In the genomic region with DNA sequence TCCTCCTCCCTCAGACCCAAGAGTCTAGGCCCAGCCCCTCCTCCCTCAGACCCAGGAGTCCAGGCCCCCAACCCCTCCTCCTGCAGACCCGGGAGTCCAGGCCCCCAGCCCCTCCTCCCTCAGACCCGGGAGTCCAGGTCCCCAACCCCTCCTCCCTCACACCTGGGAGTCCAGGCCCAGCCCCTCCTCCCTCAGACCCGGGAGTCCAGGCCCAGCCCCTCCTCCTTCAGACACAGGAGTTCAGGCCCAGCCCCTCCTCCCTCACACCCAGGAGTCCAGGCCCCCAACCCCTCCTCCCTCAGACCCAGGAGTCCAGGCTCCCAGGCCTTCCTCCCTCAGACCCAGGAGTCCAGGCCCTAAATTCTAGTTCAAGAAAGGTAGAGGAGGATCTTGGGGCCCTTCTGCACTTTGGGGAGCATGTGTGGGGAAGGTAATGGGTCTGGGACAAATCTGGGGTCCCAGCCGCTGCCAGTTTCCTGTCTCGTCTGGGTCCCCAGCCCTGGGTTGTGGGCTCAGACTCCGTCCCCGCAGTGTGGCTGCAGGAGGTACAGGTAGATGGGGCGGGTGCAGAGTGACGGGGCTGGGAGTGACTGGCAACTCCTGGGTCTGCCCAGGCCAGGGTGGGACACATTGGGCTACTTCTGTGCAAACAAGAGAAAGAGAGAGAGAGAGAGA, we compare ENCODE assay signal across 19 cellular contexts. TPM values are rescaled to one million over a fixed set of nuclear protein-coding genes. Genes with fewer than 3 reads are reported as not detected.
DNase-seq lines count a peak whose midpoint lies in the region; ATAC-seq, FAIRE-seq and TF ChIP-seq lines count a peak whose summit lies in the region.
"Had no signal": no experiment of that assay in that cellular context is flagged by ENCODE, and none has a peak within 500 bp of the region (broad histone marks: within the 10 kb centered on the region; RNA-seq: fewer than 3 reads in every experiment).

No MANE protein-coding gene starts in this region.

- no peaks in the 10 kb centered on the region for H3K9me3 Mint-ChIP-seq in WTC11
- H3K9me3 Mint-ChIP-seq: activated T-cell treated with anti-CD3 and anti-CD28 coated beads, Interleukin-2, amount 50 U/mL, for 24 hours; effector memory CD8-positive, alpha-beta T cell; immature natural killer cell had no signal

- no peak for FAIRE-seq in HepG2 (lab: Jason Lieb, UNC)

- WGBS in HepG2 (ENCODE audit: low lambda C conversion rate), result 4% methylated on average over 8 of the region's 9 CpGs
- 50% methylated on average over 7 of the region's 9 CpGs for WGBS in right lobe of liver (ENCODE audit: insufficient coverage, low coverage, low lambda C conversion rate, missing lambda C conversion rate)
- WGBS in mesodermal cell (ENCODE audit: insufficient coverage in 2 of 2), 2 experiments, result 36 to 39% methylated on average over 6 to 8 of the region's 9 CpGs

- DNase-seq in HepG2 (ENCODE audit: low spot score) (no peak), right lobe of liver (no peak), WTC11 (ENCODE audit: low spot score) (no peak), substantia nigra (lab: John Stamatoyannopoulos, UW) (no peak), OCI-LY7 (ENCODE audit: low spot score) (no peak)
- DNase-seq: activated CD4-positive, alpha-beta T cell treated with anti-CD3 and anti-CD28 coated beads for 4 hours; activated T-cell treated with anti-CD3 and anti-CD28 coated beads, Interleukin-2, amount 50 U/mL, for 24 hours; caudate nucleus; effector memory CD8-positive, alpha-beta T cell; GF-D8; immature natural killer cell; NCI-H774; T-helper 9 cell had no signal

- 0 out of 2 replicates have a peak overlapping the region, but pooled peaks have one; percentile 8 for H3K27ac Mint-ChIP-seq in WTC11
- H3K27ac Mint-ChIP-seq: activated T-cell treated with anti-CD3 and anti-CD28 coated beads, Interleukin-2, amount 50 U/mL, for 24 hours; effector memory CD8-positive, alpha-beta T cell; immature natural killer cell had no signal

- H3K27me3 ChIP-seq in HepG2 (ENCODE audit: control insufficient read depth in 1 of 2, insufficient read depth in 2 of 2, low read length in 2 of 2), result peaks cover 7 to 38% of the 10 kb centered on the region in 2 experiments; a peak in 4 of 5 replicates
- peaks cover 0 to 23% of the 10 kb centered on the region in 2 donors for H3K27me3 ChIP-seq in right lobe of liver

- H3K27ac ChIP-seq in HepG2 (ENCODE audit: extremely low read length, insufficient read depth, low read length), result no peak overlapping the region
- no peak overlapping the region for H3K27ac ChIP-seq in right lobe of liver
- H3K27ac ChIP-seq in mesodermal cell (ENCODE audit: low read depth, low read length, severe bottlenecking), result peak overlapping the region; percentile 88
- no peak overlapping the region for H3K27ac ChIP-seq in substantia nigra (ENCODE audit: low read depth, low read length, poor library complexity, severe bottlenecking)
- no peak overlapping the region for H3K27ac ChIP-seq in OCI-LY7 (ENCODE audit: low read depth, low read length, poor library complexity, severe bottlenecking)
- H3K27ac ChIP-seq: parathyroid adenoma had no signal

- no peak for TF ChIP-seq RAD21 in HepG2 (CRISPR knock-in tag; IDR thresholded peaks at IDR 0.05)

- H3K36me3 ChIP-seq in HepG2 (replicated peaks in 1 of 2; ENCODE audit: control insufficient read depth in 1 of 2, insufficient read depth in 2 of 2, low read length in 2 of 2) (no peaks in the 10 kb centered on the region), right lobe of liver (no peaks in the 10 kb centered on the region), mesodermal cell (ENCODE audit: control insufficient read depth, insufficient read depth, low read length) (no peaks in the 10 kb centered on the region), OCI-LY7 (ENCODE audit: insufficient read depth, low read length) (no peaks in the 10 kb centered on the region)

- no peak for TF ChIP-seq EP300 in HepG2 (IDR thresholded peaks at IDR 0.05; ENCODE audit: low read depth in 2 of 2, low read length in 2 of 2)
- TF ChIP-seq EP300 in HepG2 (CRISPR knock-in tag; IDR thresholded peaks at IDR 0.05; ENCODE audit: borderline replicate concordance), result no peak

- H3K4me2 ChIP-seq in HepG2 (ENCODE audit: low read depth, low read length), result peak overlapping the region; percentile 87
- H3K4me2 ChIP-seq in OCI-LY7 (ENCODE audit: low read length), result no peak overlapping the region

- TF ChIP-seq CTCF in HepG2 (CRISPR knock-in tag; IDR thresholded peaks at IDR 0.05) (no peak), right lobe of liver (IDR thresholded peaks at IDR 0.05) (no peak), WTC11 (IDR thresholded peaks at IDR 0.05) (no peak), OCI-LY7 (conservative IDR thresholded peaks at IDR 0.05; ENCODE audit: low read length) (no peak)

- BruUV-seq in HepG2 (replicated peaks; lab: Mats Ljungman, UMichigan), result no TSS peak
- no TSS peak for BruUV-seq in OCI-LY7 (replicated peaks; lab: Mats Ljungman, UMichigan)

- H3K27me3 Mint-ChIP-seq in WTC11 (ENCODE audit: low read depth), result peaks cover 65% of the 10 kb centered on the region

- H3K9me3 ChIP-seq in HepG2 (ENCODE audit: low read length) (no peaks in the 10 kb centered on the region), right lobe of liver (no peaks in the 10 kb centered on the region), mesodermal cell (ENCODE audit: control insufficient read depth, low read length) (no peaks in the 10 kb centered on the region), OCI-LY7 (ENCODE audit: low read length) (no peaks in the 10 kb centered on the region)

- no peaks in the 10 kb centered on the region for H4K20me1 ChIP-seq in HepG2 (ENCODE audit: insufficient read depth, low read length)
- no peaks in the 10 kb centered on the region for H4K20me1 ChIP-seq in OCI-LY7 (ENCODE audit: insufficient read depth, low read length)

- H3K9me2 ChIP-seq in OCI-LY7 (ENCODE audit: insufficient read depth, low read length), result no peaks in the 10 kb centered on the region

- H3K79me2 ChIP-seq in HepG2 (ENCODE audit: insufficient read depth, low read length) (no peaks in the 10 kb centered on the region), OCI-LY7 (ENCODE audit: insufficient read depth, low read depth, low read length) (no peaks in the 10 kb centered on the region)
- H3K79me2 ChIP-seq: parathyroid adenoma had no signal

- H3K4me1 Mint-ChIP-seq in WTC11, result peaks cover 43% of the 10 kb centered on the region

- H3K36me3 Mint-ChIP-seq in WTC11, result no peaks in the 10 kb centered on the region
- H3K36me3 Mint-ChIP-seq: immature natural killer cell had no signal

- peak overlapping the region; percentile 57 for H3K4me3 Mint-ChIP-seq in WTC11
- H3K4me3 Mint-ChIP-seq: activated T-cell treated with anti-CD3 and anti-CD28 coated beads, Interleukin-2, amount 50 U/mL, for 24 hours; effector memory CD8-positive, alpha-beta T cell; immature natural killer cell had no signal

- H3K4me1 ChIP-seq in HepG2 (ENCODE audit: insufficient read depth, low read length) (peaks cover 82% of the 10 kb centered on the region), right lobe of liver (no peaks in the 10 kb centered on the region), mesodermal cell (ENCODE audit: control insufficient read depth, insufficient read depth, low read length, poor library complexity, severe bottlenecking) (peaks cover 56% of the 10 kb centered on the region), OCI-LY7 (ENCODE audit: insufficient read depth, low read length, poor library complexity, severe bottlenecking) (no peaks in the 10 kb centered on the region)
- H3K4me1 ChIP-seq: parathyroid adenoma had no signal

- POLR2A ChIA-PET in HepG2 (lab: Yijun Ruan, JAX) (interaction anchor here (0.6 to 1.0 kb wide), 4 partner anchors 11 to 88 kb away, joined by 3 to 4 read pairs (median 3); partner anchors contain the start of genes ISOC2 and KMT5C), WTC11 (lab: Charles Lee) (interaction anchor here (1.2 kb wide), 1 partner anchor 11 kb away, joined by 3 read pairs; the partner anchor contains the start of gene TMEM238), OCI-LY7 (lab: Charles Lee) (no interaction called here)

- peak; percentile 21; the same call in 2 of the 3 replicates for ATAC-seq in HepG2
- ATAC-seq in right lobe of liver, result no peak
- ATAC-seq in WTC11, result no peak
- no peak for ATAC-seq in HG03039 (IDR thresholded peaks at IDR 0.05; ENCODE audit: unreplicated experiment)
- ATAC-seq in GM18502 (IDR thresholded peaks at IDR 0.05; ENCODE audit: poor library complexity, unreplicated experiment), result no peak
- ATAC-seq: Right ventricle myocardium inferior had no signal

- H3K9ac ChIP-seq in HepG2 (ENCODE audit: insufficient read depth, low read depth, low read length), result peak overlapping the region; percentile 51; the same call in 1 of the 2 replicates
- H3K9ac ChIP-seq: parathyroid adenoma had no signal

- in situ Hi-C loops in HepG2 (cut with HindIII; ENCODE audit: extremely low pct_ligation_motif_present, low pct_unique_long_range_greater_than_20kb), result no loop called here

- CTCF ChIA-PET in HepG2 (lab: Yijun Ruan, JAX; ENCODE audit: low intra/inter-chr PET ratio, low total read pairs) (no interaction called here), WTC11 (lab: Charles Lee) (interaction anchor here (0.8 to 1.5 kb wide), 3 partner anchors 10 to 72 kb away, joined by 3 to 5 read pairs (median 4); partner anchors contain the start of gene TMEM238), OCI-LY7 (lab: Charles Lee; ENCODE audit: unreplicated experiment) (no interaction called here)

- H2AFZ ChIP-seq in HepG2 (ENCODE audit: low read length), result no peak overlapping the region
- no peak overlapping the region for H2AFZ ChIP-seq in OCI-LY7 (ENCODE audit: low read length)
- H2AFZ ChIP-seq: parathyroid adenoma had no signal

- H3K4me3 ChIP-seq in HepG2 (replicated peaks in 1 of 3; ENCODE audit: insufficient read depth in 1 of 3, low read depth in 2 of 3, low read length in 3 of 3) (peak overlapping the region; percentile 44 to 70 (median 48)), right lobe of liver (no peak overlapping the region), mesodermal cell (ENCODE audit: extremely low read depth, insufficient read depth, low read length, poor library complexity, severe bottlenecking) (peak overlapping the region; percentile 5), OCI-LY7 (ENCODE audit: low read depth, low read length, poor library complexity, severe bottlenecking) (no peak overlapping the region)

- intact Hi-C loops in HepG2 (cut with micrococcal nuclease; ENCODE audit: unreplicated experiment), result no loop called here
- intact Hi-C loops in right lobe of liver (cut with DNase I), result loop anchor here in 1 of 2 donors (10.0 kb wide), 1 partner anchor 79 kb away; no protein-coding TSS in a partner anchor
- intact Hi-C loops in OCI-LY7 (cut with micrococcal nuclease; ENCODE audit: unreplicated experiment), result no loop called here

- TF ChIP-seq POLR2A in HepG2 (IDR thresholded peaks at IDR 0.05; ENCODE audit: insufficient read depth in 1 of 2, low read depth in 2 of 2, low read length in 2 of 2) (no peak), right lobe of liver (IDR thresholded peaks at IDR 0.05) (no peak)

RNA-seq across cellular contexts. Expression of gene TMEM190, which starts 3.2 kb away (rescaled TPM):
- total RNA-seq in HepG2 (2016; rRNA removed; fragmentation: Illumina TruSeq; extraction: Trizol), result 0.35 TPM in 1 of 2 replicates, not detected in the other
- 0.81 TPM in 1 of 2 replicates, not detected in the other for total RNA-seq in HepG2 (2016; cell fraction: cytosol; rRNA removed; fragmentation: Illumina TruSeq; extraction: Trizol; ENCODE audit: low read depth)
- 0.37 and 0.43 TPM in 2 replicates for total RNA-seq in HepG2 (2016; cell fraction: insoluble cytoplasmic fraction; rRNA removed; fragmentation: Illumina TruSeq; extraction: Trizol)
- total RNA-seq in HepG2 (2016; cell fraction: membrane; rRNA removed; fragmentation: Illumina TruSeq; extraction: Trizol), result 0.59 and 0.72 TPM in 2 replicates
- not detected in 2 replicates for total RNA-seq in HepG2 (2016; cell fraction: nucleus; rRNA removed; fragmentation: Illumina TruSeq; extraction: Trizol)
- polyA plus RNA-seq in HepG2 (2011; rRNA removed), result 0.83 and 1.6 TPM in 2 replicates
- polyA plus RNA-seq in HepG2 (2011; cell fraction: cytosol; rRNA removed), result 1.1 and 1.9 TPM in 2 replicates
- 3.0 and 3.8 TPM in 2 replicates for polyA plus RNA-seq in HepG2 (2011; cell fraction: nucleus; rRNA removed)
- polyA plus RNA-seq in HepG2 (2012), result 1.3 and 1.4 TPM in 2 replicates
- polyA plus RNA-seq in HepG2 (2016; cell fraction: cytosol; fragmentation: Illumina TruSeq; extraction: Trizol; ENCODE audit: low read depth), result 0.54 and 1.0 TPM in 2 replicates
- polyA plus RNA-seq in HepG2 (2016; cell fraction: insoluble cytoplasmic fraction; fragmentation: Illumina TruSeq; extraction: Trizol; ENCODE audit: low read depth), result 0.67 and 0.95 TPM in 2 replicates
- not detected in 2 replicates for polyA plus RNA-seq in HepG2 (2016; cell fraction: membrane; fragmentation: Illumina TruSeq; extraction: Trizol; ENCODE audit: low read depth)
- polyA plus RNA-seq in HepG2 (2016; cell fraction: nucleus; fragmentation: Illumina TruSeq; extraction: Trizol; ENCODE audit: insufficient read depth, low read depth), result 1.3 TPM in 1 of 2 replicates, not detected in the other
- polyA minus RNA-seq in HepG2 (2011; rRNA and poly(A)+ RNA removed; ENCODE audit: low replicate concordance), result 0.30 TPM in 1 of 2 replicates, not detected in the other
- not detected in 2 replicates for polyA minus RNA-seq in HepG2 (2011; cell fraction: cytosol; rRNA and poly(A)+ RNA removed)
- polyA minus RNA-seq in HepG2 (2011; cell fraction: nucleus; rRNA and poly(A)+ RNA removed), result not detected in 2 replicates
- total RNA-seq in right lobe of liver, result not detected
- 0.33 to 2.6 TPM (median 0.82 TPM) in 3 replicates for total RNA-seq in WTC11 (2021)
- 1.8 TPM for polyA plus RNA-seq in mesodermal cell (2013, experiment 1 of 2)
- 3.9 TPM for polyA plus RNA-seq in mesodermal cell (2013, experiment 2 of 2)
- total RNA-seq in OCI-LY7 (2014; rRNA removed; shearing (Covaris generic)), result not detected in 2 replicates
- not detected in 2 replicates for total RNA-seq in OCI-LY7 (2022)
- total RNA-seq: mesenteric fat pad, Right ventricle myocardium inferior had no signal
- polyA plus RNA-seq: immature natural killer cell had no signal

RNA-seq across cellular contexts. Expression of gene IL11, which starts 3.2 kb away (rescaled TPM):
- 2.9 and 3.0 TPM in 2 replicates for total RNA-seq in HepG2 (2016; rRNA removed; fragmentation: Illumina TruSeq; extraction: Trizol)
- total RNA-seq in HepG2 (2016; cell fraction: cytosol; rRNA removed; fragmentation: Illumina TruSeq; extraction: Trizol; ENCODE audit: low read depth), result 3.4 and 3.8 TPM in 2 replicates
- total RNA-seq in HepG2 (2016; cell fraction: insoluble cytoplasmic fraction; rRNA removed; fragmentation: Illumina TruSeq; extraction: Trizol), result 1.8 and 3.5 TPM in 2 replicates
- total RNA-seq in HepG2 (2016; cell fraction: membrane; rRNA removed; fragmentation: Illumina TruSeq; extraction: Trizol), result 6.4 and 6.5 TPM in 2 replicates
- total RNA-seq in HepG2 (2016; cell fraction: nucleus; rRNA removed; fragmentation: Illumina TruSeq; extraction: Trizol), result 1.9 and 2.4 TPM in 2 replicates
- 2.5 and 4.5 TPM in 2 replicates for polyA plus RNA-seq in HepG2 (2011; rRNA removed)
- 2.8 and 3.0 TPM in 2 replicates for polyA plus RNA-seq in HepG2 (2011; cell fraction: cytosol; rRNA removed)
- 5.1 and 7.0 TPM in 2 replicates for polyA plus RNA-seq in HepG2 (2011; cell fraction: nucleus; rRNA removed)
- 0.95 and 4.9 TPM in 2 replicates for polyA plus RNA-seq in HepG2 (2012)
- polyA plus RNA-seq in HepG2 (2016; cell fraction: cytosol; fragmentation: Illumina TruSeq; extraction: Trizol; ENCODE audit: low read depth), result 3.0 and 3.3 TPM in 2 replicates
- polyA plus RNA-seq in HepG2 (2016; cell fraction: insoluble cytoplasmic fraction; fragmentation: Illumina TruSeq; extraction: Trizol; ENCODE audit: low read depth), result 2.0 and 2.8 TPM in 2 replicates
- polyA plus RNA-seq in HepG2 (2016; cell fraction: membrane; fragmentation: Illumina TruSeq; extraction: Trizol; ENCODE audit: low read depth), result 3.5 and 3.7 TPM in 2 replicates
- 3.7 and 4.1 TPM in 2 replicates for polyA plus RNA-seq in HepG2 (2016; cell fraction: nucleus; fragmentation: Illumina TruSeq; extraction: Trizol; ENCODE audit: insufficient read depth, low read depth)
- polyA minus RNA-seq in HepG2 (2011; rRNA and poly(A)+ RNA removed; ENCODE audit: low replicate concordance), result 0.89 and 2.4 TPM in 2 replicates
- polyA minus RNA-seq in HepG2 (2011; cell fraction: cytosol; rRNA and poly(A)+ RNA removed), result 2.2 and 2.6 TPM in 2 replicates
- 0.62 and 0.77 TPM in 2 replicates for polyA minus RNA-seq in HepG2 (2011; cell fraction: nucleus; rRNA and poly(A)+ RNA removed)
- total RNA-seq in right lobe of liver, result not detected
- total RNA-seq in WTC11 (2021), result 1.2 to 1.8 TPM (median 1.6 TPM) in 3 replicates
- 33.4 TPM for polyA plus RNA-seq in mesodermal cell (2013, experiment 1 of 2)
- 27.1 TPM for polyA plus RNA-seq in mesodermal cell (2013, experiment 2 of 2)
- 0.32 TPM in 1 of 2 replicates, not detected in the other for total RNA-seq in OCI-LY7 (2014; rRNA removed; shearing (Covaris generic))
- 0.46 and 0.55 TPM in 2 replicates for total RNA-seq in OCI-LY7 (2022)
- total RNA-seq: mesenteric fat pad, Right ventricle myocardium inferior had no signal
- polyA plus RNA-seq: immature natural killer cell had no signal

RNA-seq across cellular contexts. Expression of gene GARIN5B, which starts 10.4 kb away (rescaled TPM):
- total RNA-seq in HepG2 (2016; rRNA removed; fragmentation: Illumina TruSeq; extraction: Trizol), result not detected in 2 replicates
- not detected in 2 replicates for total RNA-seq in HepG2 (2016; cell fraction: cytosol; rRNA removed; fragmentation: Illumina TruSeq; extraction: Trizol; ENCODE audit: low read depth)
- total RNA-seq in HepG2 (2016; cell fraction: insoluble cytoplasmic fraction; rRNA removed; fragmentation: Illumina TruSeq; extraction: Trizol), result not detected in 2 replicates
- not detected in 2 replicates for total RNA-seq in HepG2 (2016; cell fraction: membrane; rRNA removed; fragmentation: Illumina TruSeq; extraction: Trizol)
- not detected in 2 replicates for total RNA-seq in HepG2 (2016; cell fraction: nucleus; rRNA removed; fragmentation: Illumina TruSeq; extraction: Trizol)
- 0.03 TPM in 1 of 2 replicates, not detected in the other for polyA plus RNA-seq in HepG2 (2011; rRNA removed)
- not detected in 2 replicates for polyA plus RNA-seq in HepG2 (2011; cell fraction: cytosol; rRNA removed)
- 0.31 and 0.59 TPM in 2 replicates for polyA plus RNA-seq in HepG2 (2011; cell fraction: nucleus; rRNA removed)
- 0.09 TPM in 1 of 2 replicates, not detected in the other for polyA plus RNA-seq in HepG2 (2012)
- not detected in 2 replicates for polyA plus RNA-seq in HepG2 (2016; cell fraction: cytosol; fragmentation: Illumina TruSeq; extraction: Trizol; ENCODE audit: low read depth)
- not detected in 2 replicates for polyA plus RNA-seq in HepG2 (2016; cell fraction: insoluble cytoplasmic fraction; fragmentation: Illumina TruSeq; extraction: Trizol; ENCODE audit: low read depth)
- not detected in 2 replicates for polyA plus RNA-seq in HepG2 (2016; cell fraction: membrane; fragmentation: Illumina TruSeq; extraction: Trizol; ENCODE audit: low read depth)
- not detected in 2 replicates for polyA plus RNA-seq in HepG2 (2016; cell fraction: nucleus; fragmentation: Illumina TruSeq; extraction: Trizol; ENCODE audit: insufficient read depth, low read depth)
- not detected in 2 replicates for polyA minus RNA-seq in HepG2 (2011; rRNA and poly(A)+ RNA removed; ENCODE audit: low replicate concordance)
- polyA minus RNA-seq in HepG2 (2011; cell fraction: cytosol; rRNA and poly(A)+ RNA removed), result not detected in 2 replicates
- polyA minus RNA-seq in HepG2 (2011; cell fraction: nucleus; rRNA and poly(A)+ RNA removed), result 0.25 TPM in 1 of 2 replicates, not detected in the other
- not detected for total RNA-seq in right lobe of liver
- 0.07 to 0.09 TPM in 2 of 3 replicates, not detected in the other for total RNA-seq in WTC11 (2021)
- 0.44 TPM for polyA plus RNA-seq in mesodermal cell (2013, experiment 1 of 2)
- 0.20 TPM for polyA plus RNA-seq in mesodermal cell (2013, experiment 2 of 2)
- not detected in 2 replicates for total RNA-seq in OCI-LY7 (2014; rRNA removed; shearing (Covaris generic))
- not detected in 2 replicates for total RNA-seq in OCI-LY7 (2022)
- total RNA-seq: mesenteric fat pad, Right ventricle myocardium inferior had no signal
- polyA plus RNA-seq: immature natural killer cell had no signal

RNA-seq across cellular contexts. Expression of gene TMEM238, which starts 10.6 kb away (rescaled TPM):
- not detected in 2 replicates for total RNA-seq in HepG2 (2016; rRNA removed; fragmentation: Illumina TruSeq; extraction: Trizol)
- total RNA-seq in HepG2 (2016; cell fraction: cytosol; rRNA removed; fragmentation: Illumina TruSeq; extraction: Trizol; ENCODE audit: low read depth), result not detected in 2 replicates
- not detected in 2 replicates for total RNA-seq in HepG2 (2016; cell fraction: insoluble cytoplasmic fraction; rRNA removed; fragmentation: Illumina TruSeq; extraction: Trizol)
- 0.25 TPM in 1 of 2 replicates, not detected in the other for total RNA-seq in HepG2 (2016; cell fraction: membrane; rRNA removed; fragmentation: Illumina TruSeq; extraction: Trizol)
- not detected in 2 replicates for total RNA-seq in HepG2 (2016; cell fraction: nucleus; rRNA removed; fragmentation: Illumina TruSeq; extraction: Trizol)
- not detected in 2 replicates for polyA plus RNA-seq in HepG2 (2011; rRNA removed)
- polyA plus RNA-seq in HepG2 (2011; cell fraction: cytosol; rRNA removed), result 0.05 and 0.08 TPM in 2 replicates
- 0.23 TPM in 1 of 2 replicates, not detected in the other for polyA plus RNA-seq in HepG2 (2011; cell fraction: nucleus; rRNA removed)
- 0.16 TPM in 1 of 2 replicates, not detected in the other for polyA plus RNA-seq in HepG2 (2012)
- polyA plus RNA-seq in HepG2 (2016; cell fraction: cytosol; fragmentation: Illumina TruSeq; extraction: Trizol; ENCODE audit: low read depth), result not detected in 2 replicates
- polyA plus RNA-seq in HepG2 (2016; cell fraction: insoluble cytoplasmic fraction; fragmentation: Illumina TruSeq; extraction: Trizol; ENCODE audit: low read depth), result not detected in 2 replicates
- polyA plus RNA-seq in HepG2 (2016; cell fraction: membrane; fragmentation: Illumina TruSeq; extraction: Trizol; ENCODE audit: low read depth), result not detected in 2 replicates
- polyA plus RNA-seq in HepG2 (2016; cell fraction: nucleus; fragmentation: Illumina TruSeq; extraction: Trizol; ENCODE audit: insufficient read depth, low read depth), result not detected in 2 replicates
- polyA minus RNA-seq in HepG2 (2011; rRNA and poly(A)+ RNA removed; ENCODE audit: low replicate concordance), result 0.14 and 1.4 TPM in 2 replicates
- polyA minus RNA-seq in HepG2 (2011; cell fraction: cytosol; rRNA and poly(A)+ RNA removed), result 1.1 TPM in 1 of 2 replicates, not detected in the other
- not detected in 2 replicates for polyA minus RNA-seq in HepG2 (2011; cell fraction: nucleus; rRNA and poly(A)+ RNA removed)
- 10 to 100 TPM; 10.8 to 19.7 (median 14.8) TPM for total RNA-seq in right lobe of liver
- 5.8 to 8.3 TPM (median 6.5 TPM) in 3 replicates for total RNA-seq in WTC11 (2021)
- polyA plus RNA-seq in mesodermal cell (2013, experiment 1 of 2), result not detected
- polyA plus RNA-seq in mesodermal cell (2013, experiment 2 of 2), result not detected
- total RNA-seq in OCI-LY7 (2014; rRNA removed; shearing (Covaris generic)), result 2.6 and 2.7 TPM in 2 replicates
- 6.5 and 7.1 TPM in 2 replicates for total RNA-seq in OCI-LY7 (2022)

RNA-seq across cellular contexts. Expression of gene RPL28, which starts 12.3 kb away (rescaled TPM):
- total RNA-seq in HepG2 (2016; rRNA removed; fragmentation: Illumina TruSeq; extraction: Trizol) (105 and 149 TPM in 2 replicates), right lobe of liver (100 to 1,000 TPM; 305 to 530 (median 455) TPM), WTC11 (2021) (2,505 to 2,895 TPM (median 2,837 TPM) in 3 replicates), OCI-LY7 (2022) (2,656 and 3,234 TPM in 2 replicates)
- total RNA-seq in HepG2 (2016; cell fraction: cytosol; rRNA removed; fragmentation: Illumina TruSeq; extraction: Trizol; ENCODE audit: low read depth), result 153 and 170 TPM in 2 replicates
- 106 and 135 TPM in 2 replicates for total RNA-seq in HepG2 (2016; cell fraction: insoluble cytoplasmic fraction; rRNA removed; fragmentation: Illumina TruSeq; extraction: Trizol)
- 327 and 344 TPM in 2 replicates for total RNA-seq in HepG2 (2016; cell fraction: membrane; rRNA removed; fragmentation: Illumina TruSeq; extraction: Trizol)
- 60.8 and 85.5 TPM in 2 replicates for total RNA-seq in HepG2 (2016; cell fraction: nucleus; rRNA removed; fragmentation: Illumina TruSeq; extraction: Trizol)
- 420 and 501 TPM in 2 replicates for polyA plus RNA-seq in HepG2 (2011; rRNA removed)
- 1,012 and 1,230 TPM in 2 replicates for polyA plus RNA-seq in HepG2 (2011; cell fraction: cytosol; rRNA removed)
- polyA plus RNA-seq in HepG2 (2011; cell fraction: nucleus; rRNA removed), result 415 and 421 TPM in 2 replicates
- polyA plus RNA-seq in HepG2 (2012), result 1,382 and 1,551 TPM in 2 replicates
- polyA plus RNA-seq in HepG2 (2016; cell fraction: cytosol; fragmentation: Illumina TruSeq; extraction: Trizol; ENCODE audit: low read depth), result 3,340 and 3,836 TPM in 2 replicates
- polyA plus RNA-seq in HepG2 (2016; cell fraction: insoluble cytoplasmic fraction; fragmentation: Illumina TruSeq; extraction: Trizol; ENCODE audit: low read depth), result 1,089 and 1,394 TPM in 2 replicates
- polyA plus RNA-seq in HepG2 (2016; cell fraction: membrane; fragmentation: Illumina TruSeq; extraction: Trizol; ENCODE audit: low read depth), result 4,357 and 4,654 TPM in 2 replicates
- 818 and 840 TPM in 2 replicates for polyA plus RNA-seq in HepG2 (2016; cell fraction: nucleus; fragmentation: Illumina TruSeq; extraction: Trizol; ENCODE audit: insufficient read depth, low read depth)
- polyA minus RNA-seq in HepG2 (2011; rRNA and poly(A)+ RNA removed; ENCODE audit: low replicate concordance), result 599 and 837 TPM in 2 replicates
- 814 and 829 TPM in 2 replicates for polyA minus RNA-seq in HepG2 (2011; cell fraction: cytosol; rRNA and poly(A)+ RNA removed)
- 93.3 and 130 TPM in 2 replicates for polyA minus RNA-seq in HepG2 (2011; cell fraction: nucleus; rRNA and poly(A)+ RNA removed)
- polyA plus RNA-seq in mesodermal cell (2013, experiment 1 of 2), result 2,245 TPM
- polyA plus RNA-seq in mesodermal cell (2013, experiment 2 of 2), result 1,934 TPM
- 847 and 872 TPM in 2 replicates for total RNA-seq in OCI-LY7 (2014; rRNA removed; shearing (Covaris generic))

Comparison
In these comparisons a context has a peak if more than half of its experiments do, and no peak if none do; other contexts are left out.
1. H3K4me3 ChIP-seq: peak in HepG2 (3 of 3) and mesodermal cell (single experiment); none in right lobe of liver (0 of 3) and OCI-LY7 (single experiment).